23 cellular contexts compared by ENCODE assay signal in the genomic region with DNA sequence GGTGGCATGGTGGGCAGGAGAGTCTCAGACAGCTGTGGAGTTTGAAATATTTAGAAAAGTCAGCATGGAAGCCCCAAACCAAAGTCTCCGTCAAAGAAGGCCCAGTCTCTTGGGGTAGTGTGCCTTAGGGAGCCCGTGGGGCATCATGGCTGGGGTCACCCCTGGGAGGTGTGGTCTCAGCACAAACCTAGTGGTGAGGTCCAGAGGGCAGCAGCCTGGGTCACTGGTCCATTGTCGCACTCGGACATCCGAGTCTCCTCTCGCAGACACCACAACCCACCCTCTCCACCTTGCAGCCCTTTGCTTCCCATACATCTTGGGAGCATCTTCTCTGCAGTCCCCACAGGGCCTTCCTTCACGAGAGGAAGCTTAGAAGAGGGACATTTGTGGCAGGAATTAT.
DNase-seq lines count a peak whose midpoint lies in the region; ATAC-seq and TF ChIP-seq lines count a peak whose summit lies in the region.
"Had no signal": no experiment of that assay in that cellular context is flagged by ENCODE, and none has a peak within 500 bp of the region (broad histone marks: within the 10 kb centered on the region; RNA-seq: fewer than 3 reads in every experiment).

No MANE protein-coding gene starts in this region.

- H2AK5ac ChIP-seq in H9 (ENCODE audit: insufficient read length, low read length): no peak overlapping the region

- no CpG with 5 or more reads among the region's 7 CpGs for WGBS in H9 (ENCODE audit: extremely low coverage, insufficient read length, low lambda C conversion rate)
- 85% methylated on average over 4 of the region's 7 CpGs for WGBS in esophagus muscularis mucosa

- no peak overlapping the region for H2BK5ac ChIP-seq in H9 (ENCODE audit: insufficient read length, low read length)

- H3K36me3 ChIP-seq in Loucy (ENCODE audit: insufficient read depth, low read length): no peaks in the 10 kb centered on the region
- no peaks in the 10 kb centered on the region for H3K36me3 ChIP-seq in esophagus muscularis mucosa
- no peaks in the 10 kb centered on the region for H3K36me3 ChIP-seq in Karpas-422 (ENCODE audit: insufficient read depth, low read length)
- H3K36me3 ChIP-seq: BE2C, BLaER1 had no signal

- peaks cover 14 to 21% of the 10 kb centered on the region in 2 experiments for H3K4me1 Mint-ChIP-seq in H9
- H3K4me1 Mint-ChIP-seq: CD4-positive, CD25-positive, alpha-beta regulatory T cell; CD8-positive, alpha-beta memory T cell had no signal

- H4K8ac ChIP-seq in H9 (replicated peaks; ENCODE audit: insufficient read length, low read depth, low read length): no peak overlapping the region

- H4K5ac ChIP-seq in H9 (ENCODE audit: insufficient read length, low read depth, low read length): no peak overlapping the region

- no peaks in the 10 kb centered on the region for H4K20me1 ChIP-seq in H9 (ENCODE audit: control insufficient read depth, insufficient read depth, insufficient read length)
- H4K20me1 ChIP-seq in Loucy (ENCODE audit: insufficient read depth, low read length, poor library complexity, severe bottlenecking): no peaks in the 10 kb centered on the region
- H4K20me1 ChIP-seq in Karpas-422 (ENCODE audit: insufficient read depth, low read depth, low read length): no peaks in the 10 kb centered on the region
- H4K20me1 ChIP-seq: BLaER1 had no signal

- H3K56ac ChIP-seq in H9 (ENCODE audit: insufficient read length, low read depth, low read length): no peak overlapping the region

- no peak overlapping the region for H2BK12ac ChIP-seq in H9 (ENCODE audit: insufficient read length, low read depth, low read length)

- H3K9ac ChIP-seq in H9 (ENCODE audit: extremely low read depth, insufficient read length, low read length) (no peak overlapping the region), Loucy (ENCODE audit: low read depth, low read length, poor library complexity, severe bottlenecking) (no peak overlapping the region), Karpas-422 (ENCODE audit: low read length) (no peak overlapping the region)
- H3K9ac ChIP-seq: BLaER1 had no signal

- DNase-seq in H9: no peak
- DNase-seq in esophagus muscularis mucosa (ENCODE audit: extremely low spot score): peak; percentile 82
- DNase-seq in Karpas-422: no peak
- DNase-seq: 8988T; ACHN; BE2C; C1 segment of cervical spinal cord; CD4-positive, alpha-beta memory T cell; CD4-positive, CD25-positive, alpha-beta regulatory T cell; CD8-positive, alpha-beta memory T cell; COR-L47; DMS 273 treated with DMSO at 0.1 percent for 48 hours; DMS153; DMS53; DMS79; DND-41; EL; GDM1 had no signal

- no peak overlapping the region for H3T11ph ChIP-seq in H9 (ENCODE audit: low read length)

- H2AFZ ChIP-seq in H9 (ENCODE audit: low read length) (no peak overlapping the region), Loucy (ENCODE audit: low read length) (0 out of 2 replicates have a peak overlapping the region, but pooled peaks have one; percentile 17), Karpas-422 (ENCODE audit: low read length) (no peak overlapping the region)

- H3K79me2 ChIP-seq in H9 (ENCODE audit: insufficient read depth, low read length) (no peaks in the 10 kb centered on the region), Loucy (ENCODE audit: insufficient read depth, low read length) (no peaks in the 10 kb centered on the region), Karpas-422 (ENCODE audit: low read length) (no peaks in the 10 kb centered on the region)

- H3K4me2 ChIP-seq in H9 (ENCODE audit: insufficient read depth, insufficient read length, low read length): no peak overlapping the region
- no peak overlapping the region for H3K4me2 ChIP-seq in Loucy (ENCODE audit: low read depth, low read length, poor library complexity, severe bottlenecking)
- no peak overlapping the region for H3K4me2 ChIP-seq in Karpas-422 (ENCODE audit: low read depth, low read length, poor library complexity, severe bottlenecking)
- H3K4me2 ChIP-seq: BLaER1 had no signal

- peak overlapping the region in 2 of 3 experiments; percentile 6 to 27; a peak in 2 of 7 replicates for H3K27ac Mint-ChIP-seq in H9
- H3K27ac Mint-ChIP-seq: CD4-positive, alpha-beta memory T cell; CD4-positive, CD25-positive, alpha-beta regulatory T cell; CD8-positive, alpha-beta memory T cell had no signal

- H3F3A ChIP-seq in Loucy (ENCODE audit: low read depth): no peaks in the 10 kb centered on the region

- H3K4me3 ChIP-seq in Loucy (ENCODE audit: low read length, poor library complexity, severe bottlenecking) (no peak overlapping the region), esophagus muscularis mucosa (no peak overlapping the region), Karpas-422 (ENCODE audit: low read length) (no peak overlapping the region)
- H3K4me3 ChIP-seq: BLaER1, GM12878 had no signal

- H3K4ac ChIP-seq in H9 (ENCODE audit: low read depth, low read length): no peak overlapping the region

- H3K23ac ChIP-seq in H9 (ENCODE audit: insufficient read length, low read depth, low read length): no peak overlapping the region

- H3K18ac ChIP-seq in H9 (ENCODE audit: insufficient read length, low read depth, low read length): no peak overlapping the region

- H3K9me3 Mint-ChIP-seq in H9: peaks cover 9 to 11% of the 10 kb centered on the region in 2 experiments

- TF ChIP-seq POLR2A in esophagus muscularis mucosa (IDR thresholded peaks at IDR 0.05; ENCODE audit: low read depth): no peak

- H3K27ac ChIP-seq in H9 (ENCODE audit: insufficient read length, low read depth, low read length): no peak overlapping the region
- no peak overlapping the region for H3K27ac ChIP-seq in esophagus muscularis mucosa (replicated peaks in 1 of 4)
- no peak overlapping the region for H3K27ac ChIP-seq in Karpas-422 (ENCODE audit: low read length)
- H3K27ac ChIP-seq: BLaER1 had no signal

- peaks cover 3 to 11% (median 8%) of the 10 kb centered on the region in 3 experiments; a peak in 5 of 7 replicates for H3K36me3 Mint-ChIP-seq in H9 (ENCODE audit: insufficient read depth in 1 of 3, low read depth in 3 of 3)
- H3K36me3 Mint-ChIP-seq: CD14-positive monocyte; CD4-positive, alpha-beta memory T cell; CD4-positive, CD25-positive, alpha-beta regulatory T cell; CD8-positive, alpha-beta memory T cell had no signal

- H2BK20ac ChIP-seq in H9 (ENCODE audit: low read depth, low read length, poor library complexity, severe bottlenecking): no peak overlapping the region

- no peak overlapping the region for H2BK15ac ChIP-seq in H9 (ENCODE audit: low read depth, low read length)

- H3K27me3 ChIP-seq in H9 (ENCODE audit: insufficient read depth, low read length) (no peaks in the 10 kb centered on the region), Loucy (ENCODE audit: insufficient read depth, low read length, poor library complexity, severe bottlenecking) (no peaks in the 10 kb centered on the region), esophagus muscularis mucosa (no peaks in the 10 kb centered on the region), Karpas-422 (ENCODE audit: low read length) (no peaks in the 10 kb centered on the region)
- H3K27me3 ChIP-seq: BE2C, BLaER1 had no signal

- H3K4me1 ChIP-seq in H9 (ENCODE audit: insufficient read depth, low read length) (no peaks in the 10 kb centered on the region), Loucy (ENCODE audit: insufficient read depth, low read length, poor library complexity, severe bottlenecking) (peaks cover 18% of the 10 kb centered on the region), esophagus muscularis mucosa (peaks cover 0 to 8% (median 6%) of the 10 kb centered on the region in 4 donors), Karpas-422 (ENCODE audit: low read length) (no peaks in the 10 kb centered on the region)
- H3K4me1 ChIP-seq: BE2C, BLaER1 had no signal

- TF ChIP-seq CTCF in H9 (conservative IDR thresholded peaks at IDR 0.05): no peak
- no peak for TF ChIP-seq CTCF in Loucy (conservative IDR thresholded peaks at IDR 0.05; ENCODE audit: low read length)
- TF ChIP-seq CTCF in esophagus muscularis mucosa (IDR thresholded peaks at IDR 0.05): no peak

- no peaks in the 10 kb centered on the region for H3K9me3 ChIP-seq in H9 (ENCODE audit: control insufficient read depth, low read depth, low read length)
- no peaks in the 10 kb centered on the region for H3K9me3 ChIP-seq in Loucy (ENCODE audit: insufficient read depth, low read depth, low read length)
- no peaks in the 10 kb centered on the region for H3K9me3 ChIP-seq in esophagus muscularis mucosa
- no peaks in the 10 kb centered on the region for H3K9me3 ChIP-seq in Karpas-422 (ENCODE audit: low read length)
- H3K9me3 ChIP-seq: BE2C, BLaER1 had no signal

- no peaks in the 10 kb centered on the region for H3K23me2 ChIP-seq in H9 (ENCODE audit: insufficient read length, low read depth, low read length, poor library complexity, severe bottlenecking)

- H3K4me3 Mint-ChIP-seq in H9: no peak overlapping the region
- H3K4me3 Mint-ChIP-seq: CD14-positive monocyte; CD4-positive, alpha-beta memory T cell; CD4-positive, CD25-positive, alpha-beta regulatory T cell; CD8-positive, alpha-beta memory T cell had no signal

- ATAC-seq in HG02798 (IDR thresholded peaks at IDR 0.05; ENCODE audit: poor library complexity, unreplicated experiment): no peak
- ATAC-seq: GM12878 had no signal

- H2BK120ac ChIP-seq in H9 (ENCODE audit: low read depth, low read length, poor library complexity, severe bottlenecking): no peak overlapping the region

- H4K91ac ChIP-seq in H9 (ENCODE audit: insufficient read length, low read depth, low read length): no peak overlapping the region

- TF ChIP-seq EP300 in esophagus muscularis mucosa (IDR thresholded peaks at IDR 0.05): no peak

- H3K14ac ChIP-seq in H9 (ENCODE audit: insufficient read depth, low read length): no peak overlapping the region

- intact Hi-C loops in esophagus muscularis mucosa (cut with DNase I): loop anchor here (5.0 kb wide), 1 partner anchor 248 kb away; no protein-coding TSS in a partner anchor

- H3K79me1 ChIP-seq in H9 (ENCODE audit: insufficient read depth, low read depth, low read length, poor library complexity, severe bottlenecking): no peaks in the 10 kb centered on the region

- H3K27me3 Mint-ChIP-seq in H9 (ENCODE audit: low read depth): peaks cover 11% of the 10 kb centered on the region
- H3K27me3 Mint-ChIP-seq: CD4-positive, CD25-positive, alpha-beta regulatory T cell; CD8-positive, alpha-beta memory T cell had no signal

- no peaks in the 10 kb centered on the region for H3K9me2 ChIP-seq in Loucy (replicated peaks; ENCODE audit: low read depth, low read length)
- no peaks in the 10 kb centered on the region for H3K9me2 ChIP-seq in Karpas-422 (replicated peaks; ENCODE audit: insufficient read depth, low read length)
